In the genomic region with DNA sequence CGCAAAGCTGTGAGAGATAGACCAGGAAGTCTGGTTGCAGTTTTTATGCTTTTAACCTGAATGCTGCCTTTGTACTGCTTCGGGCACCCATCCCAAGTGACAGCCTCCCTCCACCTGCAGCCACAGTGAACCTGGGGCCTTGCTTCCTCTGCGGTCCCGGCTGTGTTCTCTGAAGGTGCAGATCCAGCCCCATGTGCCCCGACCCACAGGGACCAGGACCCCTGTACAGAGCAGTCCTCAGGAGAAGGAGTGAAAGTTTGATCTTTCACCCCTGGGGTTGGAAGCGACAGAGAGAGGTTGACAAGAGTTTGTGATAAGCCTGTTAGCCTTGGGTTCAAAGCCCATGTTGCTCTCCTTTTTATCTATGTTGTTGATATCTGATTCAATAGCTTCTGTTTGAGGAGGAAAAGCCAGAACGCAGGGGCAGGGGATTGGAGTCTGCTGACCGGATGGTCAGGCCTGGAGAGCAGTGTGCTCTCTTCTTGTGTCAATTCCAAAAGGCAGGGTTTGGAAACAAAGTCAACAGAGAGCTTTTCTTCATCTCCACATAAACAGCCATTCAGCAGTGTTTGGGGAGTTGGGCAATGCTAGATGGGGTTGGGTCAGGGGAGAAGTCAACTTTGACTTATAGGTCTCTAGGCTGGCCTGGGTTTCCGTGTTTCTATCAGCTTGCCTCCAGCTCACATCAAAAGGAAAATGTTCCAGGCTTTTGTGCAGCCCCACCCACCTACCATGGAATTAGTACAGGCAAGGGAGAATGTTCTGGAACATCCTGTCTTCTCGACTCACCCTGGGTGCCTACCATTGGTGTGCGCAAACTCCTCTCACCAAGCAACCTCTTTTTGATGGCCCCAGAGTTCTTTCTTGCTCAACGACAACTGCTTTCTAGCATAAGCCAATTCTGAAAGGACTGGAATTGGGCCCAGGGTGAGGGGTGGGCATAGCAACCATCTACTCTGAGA, we compare ENCODE assay signal across 1 cellular context.
TF ChIP-seq lines count a peak whose summit lies in the region.

No MANE protein-coding gene starts in this region.

TF ChIP-seq in HepG2, 621 proteins besides CTCF, POLR2A, EP300 and RAD21 (continued from another document and continues in another):
- TF ChIP-seq, protein P1, sequence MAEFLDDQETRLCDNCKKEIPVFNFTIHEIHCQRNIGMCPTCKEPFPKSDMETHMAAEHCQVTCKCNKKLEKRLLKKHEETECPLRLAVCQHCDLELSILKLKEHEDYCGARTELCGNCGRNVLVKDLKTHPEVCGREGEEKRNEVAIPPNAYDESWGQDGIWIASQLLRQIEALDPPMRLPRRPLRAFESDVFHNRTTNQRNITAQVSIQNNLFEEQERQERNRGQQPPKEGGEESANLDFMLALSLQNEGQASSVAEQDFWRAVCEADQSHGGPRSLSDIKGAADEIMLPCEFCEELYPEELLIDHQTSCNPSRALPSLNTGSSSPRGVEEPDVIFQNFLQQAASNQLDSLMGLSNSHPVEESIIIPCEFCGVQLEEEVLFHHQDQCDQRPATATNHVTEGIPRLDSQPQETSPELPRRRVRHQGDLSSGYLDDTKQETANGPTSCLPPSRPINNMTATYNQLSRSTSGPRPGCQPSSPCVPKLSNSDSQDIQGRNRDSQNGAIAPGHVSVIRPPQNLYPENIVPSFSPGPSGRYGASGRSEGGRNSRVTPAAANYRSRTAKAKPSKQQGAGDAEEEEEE (CRISPR knock-in tag; IDR thresholded peaks at IDR 0.05; ENCODE audit: borderline replicate concordance): no peak; the same call in 1 of the 2 replicates
- TF ChIP-seq ELF3 (CRISPR knock-in tag; IDR thresholded peaks at IDR 0.05) (peak; percentile 97), ETV5 (CRISPR knock-in tag; IDR thresholded peaks at IDR 0.05; ENCODE audit: borderline replicate concordance) (peak; percentile 100), ZNF75D (CRISPR knock-in tag; IDR thresholded peaks at IDR 0.05; ENCODE audit: borderline replicate concordance) (no peak), ZNF333 (CRISPR knock-in tag; IDR thresholded peaks at IDR 0.05; ENCODE audit: borderline replicate concordance) (0 out of 2 replicates have a peak, but pooled peaks have one; percentile 60), ZNF143 (CRISPR knock-in tag; IDR thresholded peaks at IDR 0.05) (peak; percentile 49; the same call in 1 of the 2 replicates), ZNF841 (CRISPR knock-in tag; IDR thresholded peaks at IDR 0.05; ENCODE audit: borderline replicate concordance) (0 out of 2 replicates have a peak, but pooled peaks have one; percentile 12), ZNF891 (CRISPR knock-in tag; IDR thresholded peaks at IDR 0.05) (no peak; the same call in 1 of the 2 replicates), ZNF746 (CRISPR knock-in tag; IDR thresholded peaks at IDR 0.05) (peak; percentile 98), JUND (CRISPR knock-in tag; IDR thresholded peaks at IDR 0.05) (peak; percentile 60), MIER3 (CRISPR knock-in tag; IDR thresholded peaks at IDR 0.05; ENCODE audit: borderline replicate concordance) (peak; percentile 90; the same call in 1 of the 2 replicates), NR2C2 (CRISPR knock-in tag; IDR thresholded peaks at IDR 0.05; ENCODE audit: borderline replicate concordance) (peak; percentile 94), ZNF589 (CRISPR knock-in tag; conservative IDR thresholded peaks at IDR 0.05) (peak; percentile 74), AGO2 (optimal IDR thresholded peaks at IDR 0.05; ENCODE audit: low read depth, low read length) (no peak), RFX5 (IDR thresholded peaks at IDR 0.05; ENCODE audit: low read depth, low read length) (no peak), TP53 (CRISPR knock-in tag; conservative IDR thresholded peaks at IDR 0.05) (no peak; the same call in 1 of the 2 replicates), KAT7 (CRISPR knock-in tag; IDR thresholded peaks at IDR 0.05; ENCODE audit: borderline replicate concordance) (peak; percentile 96), SMYD3 (CRISPR knock-in tag; IDR thresholded peaks at IDR 0.05) (peak; percentile 81), ZNF24 (IDR thresholded peaks at IDR 0.05) (peak; percentile 66)
- TF ChIP-seq, protein P2, sequence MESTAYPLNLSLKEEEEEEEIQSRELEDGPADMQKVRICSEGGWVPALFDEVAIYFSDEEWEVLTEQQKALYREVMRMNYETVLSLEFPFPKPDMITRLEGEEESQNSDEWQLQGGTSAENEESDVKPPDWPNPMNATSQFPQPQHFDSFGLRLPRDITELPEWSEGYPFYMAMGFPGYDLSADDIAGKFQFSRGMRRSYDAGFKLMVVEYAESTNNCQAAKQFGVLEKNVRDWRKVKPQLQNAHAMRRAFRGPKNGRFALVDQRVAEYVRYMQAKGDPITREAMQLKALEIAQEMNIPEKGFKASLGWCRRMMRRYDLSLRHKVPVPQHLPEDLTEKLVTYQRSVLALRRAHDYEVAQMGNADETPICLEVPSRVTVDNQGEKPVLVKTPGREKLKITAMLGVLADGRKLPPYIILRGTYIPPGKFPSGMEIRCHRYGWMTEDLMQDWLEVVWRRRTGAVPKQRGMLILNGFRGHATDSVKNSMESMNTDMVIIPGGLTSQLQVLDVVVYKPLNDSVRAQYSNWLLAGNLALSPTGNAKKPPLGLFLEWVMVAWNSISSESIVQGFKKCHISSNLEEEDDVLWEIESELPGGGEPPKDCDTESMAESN (CRISPR knock-in tag; conservative IDR thresholded peaks at IDR 0.05): peak; percentile 81
- TF ChIP-seq, protein P3, sequence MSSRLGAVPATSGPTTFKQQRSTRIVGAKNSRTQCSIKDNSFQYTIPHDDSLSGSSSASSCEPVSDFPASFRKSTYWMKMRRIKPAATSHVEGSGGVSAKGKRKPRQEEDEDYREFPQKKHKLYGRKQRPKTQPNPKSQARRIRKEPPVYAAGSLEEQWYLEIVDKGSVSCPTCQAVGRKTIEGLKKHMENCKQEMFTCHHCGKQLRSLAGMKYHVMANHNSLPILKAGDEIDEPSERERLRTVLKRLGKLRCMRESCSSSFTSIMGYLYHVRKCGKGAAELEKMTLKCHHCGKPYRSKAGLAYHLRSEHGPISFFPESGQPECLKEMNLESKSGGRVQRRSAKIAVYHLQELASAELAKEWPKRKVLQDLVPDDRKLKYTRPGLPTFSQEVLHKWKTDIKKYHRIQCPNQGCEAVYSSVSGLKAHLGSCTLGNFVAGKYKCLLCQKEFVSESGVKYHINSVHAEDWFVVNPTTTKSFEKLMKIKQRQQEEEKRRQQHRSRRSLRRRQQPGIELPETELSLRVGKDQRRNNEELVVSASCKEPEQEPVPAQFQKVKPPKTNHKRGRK (CRISPR knock-in tag; IDR thresholded peaks at IDR 0.05): no peak
- TF ChIP-seq, protein P4, sequence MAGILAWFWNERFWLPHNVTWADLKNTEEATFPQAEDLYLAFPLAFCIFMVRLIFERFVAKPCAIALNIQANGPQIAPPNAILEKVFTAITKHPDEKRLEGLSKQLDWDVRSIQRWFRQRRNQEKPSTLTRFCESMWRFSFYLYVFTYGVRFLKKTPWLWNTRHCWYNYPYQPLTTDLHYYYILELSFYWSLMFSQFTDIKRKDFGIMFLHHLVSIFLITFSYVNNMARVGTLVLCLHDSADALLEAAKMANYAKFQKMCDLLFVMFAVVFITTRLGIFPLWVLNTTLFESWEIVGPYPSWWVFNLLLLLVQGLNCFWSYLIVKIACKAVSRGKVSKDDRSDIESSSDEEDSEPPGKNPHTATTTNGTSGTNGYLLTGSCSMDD (CRISPR knock-in tag; IDR thresholded peaks at IDR 0.05): no peak
- TF ChIP-seq, protein P5, sequence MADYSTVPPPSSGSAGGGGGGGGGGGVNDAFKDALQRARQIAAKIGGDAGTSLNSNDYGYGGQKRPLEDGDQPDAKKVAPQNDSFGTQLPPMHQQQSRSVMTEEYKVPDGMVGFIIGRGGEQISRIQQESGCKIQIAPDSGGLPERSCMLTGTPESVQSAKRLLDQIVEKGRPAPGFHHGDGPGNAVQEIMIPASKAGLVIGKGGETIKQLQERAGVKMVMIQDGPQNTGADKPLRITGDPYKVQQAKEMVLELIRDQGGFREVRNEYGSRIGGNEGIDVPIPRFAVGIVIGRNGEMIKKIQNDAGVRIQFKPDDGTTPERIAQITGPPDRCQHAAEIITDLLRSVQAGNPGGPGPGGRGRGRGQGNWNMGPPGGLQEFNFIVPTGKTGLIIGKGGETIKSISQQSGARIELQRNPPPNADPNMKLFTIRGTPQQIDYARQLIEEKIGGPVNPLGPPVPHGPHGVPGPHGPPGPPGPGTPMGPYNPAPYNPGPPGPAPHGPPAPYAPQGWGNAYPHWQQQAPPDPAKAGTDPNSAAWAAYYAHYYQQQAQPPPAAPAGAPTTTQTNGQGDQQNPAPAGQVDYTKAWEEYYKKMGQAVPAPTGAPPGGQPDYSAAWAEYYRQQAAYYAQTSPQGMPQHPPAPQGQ (CRISPR knock-in tag; IDR thresholded peaks at IDR 0.05; ENCODE audit: borderline replicate concordance): no peak
- TF ChIP-seq, protein P6, sequence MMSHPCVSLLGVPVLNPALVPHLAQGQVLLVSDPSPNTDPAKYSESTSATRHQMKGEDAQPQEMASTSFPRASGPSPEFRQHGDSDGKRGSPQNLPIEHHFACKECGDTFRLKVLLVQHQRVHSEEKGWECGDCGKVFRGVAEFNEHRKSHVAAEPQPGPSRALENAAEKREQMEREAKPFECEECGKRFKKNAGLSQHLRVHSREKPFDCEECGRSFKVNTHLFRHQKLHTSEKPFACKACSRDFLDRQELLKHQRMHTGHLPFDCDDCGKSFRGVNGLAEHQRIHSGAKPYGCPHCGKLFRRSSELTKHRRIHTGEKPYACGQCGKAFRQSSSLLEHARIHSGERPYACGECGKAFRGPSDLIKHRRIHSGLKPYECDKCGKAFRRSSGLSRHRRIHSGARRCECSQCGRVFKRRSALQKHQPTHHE (CRISPR knock-in tag; IDR thresholded peaks at IDR 0.05; ENCODE audit: borderline replicate concordance): no peak
- TF ChIP-seq, protein P7, sequence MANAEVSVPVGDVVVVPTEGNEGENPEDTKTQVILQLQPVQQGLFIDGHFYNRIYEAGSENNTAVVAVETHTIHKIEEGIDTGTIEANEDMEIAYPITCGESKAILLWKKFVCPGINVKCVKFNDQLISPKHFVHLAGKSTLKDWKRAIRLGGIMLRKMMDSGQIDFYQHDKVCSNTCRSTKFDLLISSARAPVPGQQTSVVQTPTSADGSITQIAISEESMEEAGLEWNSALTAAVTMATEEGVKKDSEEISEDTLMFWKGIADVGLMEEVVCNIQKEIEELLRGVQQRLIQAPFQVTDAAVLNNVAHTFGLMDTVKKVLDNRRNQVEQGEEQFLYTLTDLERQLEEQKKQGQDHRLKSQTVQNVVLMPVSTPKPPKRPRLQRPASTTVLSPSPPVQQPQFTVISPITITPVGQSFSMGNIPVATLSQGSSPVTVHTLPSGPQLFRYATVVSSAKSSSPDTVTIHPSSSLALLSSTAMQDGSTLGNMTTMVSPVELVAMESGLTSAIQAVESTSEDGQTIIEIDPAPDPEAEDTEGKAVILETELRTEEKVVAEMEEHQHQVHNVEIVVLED (CRISPR knock-in tag; IDR thresholded peaks at IDR 0.05; ENCODE audit: borderline replicate concordance): 0 out of 2 replicates have a peak, but pooled peaks have one; percentile 34
- TF ChIP-seq, protein P8, sequence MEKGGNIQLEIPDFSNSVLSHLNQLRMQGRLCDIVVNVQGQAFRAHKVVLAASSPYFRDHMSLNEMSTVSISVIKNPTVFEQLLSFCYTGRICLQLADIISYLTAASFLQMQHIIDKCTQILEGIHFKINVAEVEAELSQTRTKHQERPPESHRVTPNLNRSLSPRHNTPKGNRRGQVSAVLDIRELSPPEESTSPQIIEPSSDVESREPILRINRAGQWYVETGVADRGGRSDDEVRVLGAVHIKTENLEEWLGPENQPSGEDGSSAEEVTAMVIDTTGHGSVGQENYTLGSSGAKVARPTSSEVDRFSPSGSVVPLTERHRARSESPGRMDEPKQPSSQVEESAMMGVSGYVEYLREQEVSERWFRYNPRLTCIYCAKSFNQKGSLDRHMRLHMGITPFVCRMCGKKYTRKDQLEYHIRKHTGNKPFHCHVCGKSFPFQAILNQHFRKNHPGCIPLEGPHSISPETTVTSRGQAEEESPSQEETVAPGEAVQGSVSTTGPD (CRISPR knock-in tag; IDR thresholded peaks at IDR 0.05): no peak
- TF ChIP-seq, protein P9, sequence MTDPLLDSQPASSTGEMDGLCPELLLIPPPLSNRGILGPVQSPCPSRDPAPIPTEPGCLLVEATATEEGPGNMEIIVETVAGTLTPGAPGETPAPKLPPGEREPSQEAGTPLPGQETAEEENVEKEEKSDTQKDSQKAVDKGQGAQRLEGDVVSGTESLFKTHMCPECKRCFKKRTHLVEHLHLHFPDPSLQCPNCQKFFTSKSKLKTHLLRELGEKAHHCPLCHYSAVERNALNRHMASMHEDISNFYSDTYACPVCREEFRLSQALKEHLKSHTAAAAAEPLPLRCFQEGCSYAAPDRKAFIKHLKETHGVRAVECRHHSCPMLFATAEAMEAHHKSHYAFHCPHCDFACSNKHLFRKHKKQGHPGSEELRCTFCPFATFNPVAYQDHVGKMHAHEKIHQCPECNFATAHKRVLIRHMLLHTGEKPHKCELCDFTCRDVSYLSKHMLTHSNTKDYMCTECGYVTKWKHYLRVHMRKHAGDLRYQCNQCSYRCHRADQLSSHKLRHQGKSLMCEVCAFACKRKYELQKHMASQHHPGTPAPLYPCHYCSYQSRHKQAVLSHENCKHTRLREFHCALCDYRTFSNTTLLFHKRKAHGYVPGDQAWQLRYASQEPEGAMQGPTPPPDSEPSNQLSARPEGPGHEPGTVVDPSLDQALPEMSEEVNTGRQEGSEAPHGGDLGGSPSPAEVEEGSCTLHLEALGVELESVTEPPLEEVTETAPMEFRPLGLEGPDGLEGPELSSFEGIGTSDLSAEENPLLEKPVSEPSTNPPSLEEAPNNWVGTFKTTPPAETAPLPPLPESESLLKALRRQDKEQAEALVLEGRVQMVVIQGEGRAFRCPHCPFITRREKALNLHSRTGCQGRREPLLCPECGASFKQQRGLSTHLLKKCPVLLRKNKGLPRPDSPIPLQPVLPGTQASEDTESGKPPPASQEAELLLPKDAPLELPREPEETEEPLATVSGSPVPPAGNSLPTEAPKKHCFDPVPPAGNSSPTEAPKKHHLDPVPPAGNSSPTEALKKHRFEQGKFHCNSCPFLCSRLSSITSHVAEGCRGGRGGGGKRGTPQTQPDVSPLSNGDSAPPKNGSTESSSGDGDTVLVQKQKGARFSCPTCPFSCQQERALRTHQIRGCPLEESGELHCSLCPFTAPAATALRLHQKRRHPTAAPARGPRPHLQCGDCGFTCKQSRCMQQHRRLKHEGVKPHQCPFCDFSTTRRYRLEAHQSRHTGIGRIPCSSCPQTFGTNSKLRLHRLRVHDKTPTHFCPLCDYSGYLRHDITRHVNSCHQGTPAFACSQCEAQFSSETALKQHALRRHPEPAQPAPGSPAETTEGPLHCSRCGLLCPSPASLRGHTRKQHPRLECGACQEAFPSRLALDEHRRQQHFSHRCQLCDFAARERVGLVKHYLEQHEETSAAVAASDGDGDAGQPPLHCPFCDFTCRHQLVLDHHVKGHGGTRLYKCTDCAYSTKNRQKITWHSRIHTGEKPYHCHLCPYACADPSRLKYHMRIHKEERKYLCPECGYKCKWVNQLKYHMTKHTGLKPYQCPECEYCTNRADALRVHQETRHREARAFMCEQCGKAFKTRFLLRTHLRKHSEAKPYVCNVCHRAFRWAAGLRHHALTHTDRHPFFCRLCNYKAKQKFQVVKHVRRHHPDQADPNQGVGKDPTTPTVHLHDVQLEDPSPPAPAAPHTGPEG (CRISPR knock-in tag; IDR thresholded peaks at IDR 0.05): no peak; the same call in 1 of the 2 replicates
- TF ChIP-seq, protein P10, sequence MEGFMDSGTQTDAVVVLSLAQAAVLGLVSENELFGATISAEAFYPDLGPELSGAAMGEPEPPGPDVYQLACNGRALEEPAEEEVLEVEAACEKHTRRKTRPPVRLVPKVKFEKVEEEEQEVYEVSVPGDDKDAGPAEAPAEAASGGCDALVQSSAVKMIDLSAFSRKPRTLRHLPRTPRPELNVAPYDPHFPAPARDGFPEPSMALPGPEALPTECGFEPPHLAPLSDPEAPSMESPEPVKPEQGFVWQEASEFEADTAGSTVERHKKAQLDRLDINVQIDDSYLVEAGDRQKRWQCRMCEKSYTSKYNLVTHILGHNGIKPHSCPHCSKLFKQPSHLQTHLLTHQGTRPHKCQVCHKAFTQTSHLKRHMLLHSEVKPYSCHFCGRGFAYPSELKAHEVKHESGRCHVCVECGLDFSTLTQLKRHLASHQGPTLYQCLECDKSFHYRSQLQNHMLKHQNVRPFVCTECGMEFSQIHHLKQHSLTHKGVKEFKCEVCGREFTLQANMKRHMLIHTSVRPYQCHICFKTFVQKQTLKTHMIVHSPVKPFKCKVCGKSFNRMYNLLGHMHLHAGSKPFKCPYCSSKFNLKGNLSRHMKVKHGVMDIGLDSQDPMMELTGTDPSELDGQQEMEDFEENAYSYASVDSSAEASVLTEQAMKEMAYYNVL (CRISPR knock-in tag; IDR thresholded peaks at IDR 0.05; ENCODE audit: borderline replicate concordance): peak; percentile 98; the same call in 1 of the 2 replicates
